In genomic region chr12:59164991-59165718, GRCh38 we compare ENCODE assay signal across 9 cellular contexts.
DNase-seq lines count a peak whose midpoint lies in the region; TF ChIP-seq lines count a peak whose summit lies in the region.
"Had no signal": no experiment of that assay in that cellular context is flagged by ENCODE, and none has a peak within 500 bp of the region (broad histone marks: within the 10 kb centered on the region; RNA-seq: fewer than 3 reads in every experiment).

No MANE protein-coding gene starts in this region.

- H3K4me1 Mint-ChIP-seq in HFFc6 (ENCODE audit: low read depth) = peaks cover 24% of the 10 kb centered on the region
- no peaks in the 10 kb centered on the region for H3K4me1 Mint-ChIP-seq in activated naive CD8-positive, alpha-beta T cell treated with anti-CD3 and anti-CD28 coated beads for 36 hours

- H3K27ac ChIP-seq in AG04450 (ENCODE audit: low read depth, low read length) (no peak overlapping the region), Peyer's patch (no peak overlapping the region)

- no peaks in the 10 kb centered on the region for H3K9me3 Mint-ChIP-seq in HFFc6
- H3K9me3 Mint-ChIP-seq in activated naive CD8-positive, alpha-beta T cell treated with anti-CD3 and anti-CD28 coated beads for 36 hours = no peaks in the 10 kb centered on the region
- H3K9me3 Mint-ChIP-seq: brain had no signal

- H3K36me3 Mint-ChIP-seq in HFFc6 (ENCODE audit: low read depth) = no peaks in the 10 kb centered on the region
- H3K36me3 Mint-ChIP-seq in activated naive CD8-positive, alpha-beta T cell treated with anti-CD3 and anti-CD28 coated beads for 36 hours = no peaks in the 10 kb centered on the region
- H3K36me3 Mint-ChIP-seq: brain had no signal

- peak; percentile 7 for DNase-seq in AG04450 (ENCODE audit: low read depth, low spot score)
- DNase-seq in HFFc6 = peak; percentile 55
- no peak for DNase-seq in Peyer's patch
- DNase-seq in fibroblast of mammary gland (ENCODE audit: low read depth) = peak; percentile 63
- DNase-seq in superior temporal gyrus (ENCODE audit: extremely low spot score) = peak; percentile 64
- no peak for DNase-seq in head of caudate nucleus
- DNase-seq in activated naive CD8-positive, alpha-beta T cell treated with anti-CD3 and anti-CD28 coated beads for 36 hours = no peak
- no peak for DNase-seq in activated CD4-positive, alpha-beta T cell treated with anti-CD3 and anti-CD28 coated beads, Interleukin-2, amount 50 U/mL, for 1 hour

- no peak for TF ChIP-seq POLR2A in Peyer's patch (IDR thresholded peaks at IDR 0.05)

- H3K27ac Mint-ChIP-seq in HFFc6 = no peak overlapping the region
- no peak overlapping the region for H3K27ac Mint-ChIP-seq in activated naive CD8-positive, alpha-beta T cell treated with anti-CD3 and anti-CD28 coated beads for 36 hours
- H3K27ac Mint-ChIP-seq: brain had no signal

- H3K9me3 ChIP-seq in AG04450 (ENCODE audit: control insufficient read depth, insufficient read depth, low read length) = no peaks in the 10 kb centered on the region
- H3K9me3 ChIP-seq in Peyer's patch = no peaks in the 10 kb centered on the region

- POLR2A ChIA-PET in AG04450 (lab: Yijun Ruan, JAX) = interaction anchor here (0.6 kb wide), 1 partner anchor 13 kb away, joined by 4 read pairs; no protein-coding TSS in a partner anchor

- H3K27me3 ChIP-seq in AG04450 (ENCODE audit: control insufficient read depth, insufficient read depth, low read length) (no peaks in the 10 kb centered on the region), Peyer's patch (no peaks in the 10 kb centered on the region)

- TF ChIP-seq CTCF in AG04450 (IDR thresholded peaks at IDR 0.05; ENCODE audit: low read depth, low read length) (peak; percentile 61), HFFc6 (IDR thresholded peaks at IDR 0.05) (peak; percentile 85), Peyer's patch (IDR thresholded peaks at IDR 0.05) (peak in 4 of 6 experiments; percentile 41 to 50 (median 48)), fibroblast of mammary gland (conservative IDR thresholded peaks at IDR 0.05; ENCODE audit: control insufficient read depth, insufficient read depth, low read depth, low read length) (peak; percentile 51)

- intact Hi-C loops in head of caudate nucleus (cut with DNase I) = no loop called here

- peaks cover 0 to 3% (median 0%) of the 10 kb centered on the region in 4 donors for H3K4me1 ChIP-seq in Peyer's patch

- H3K4me3 ChIP-seq in AG04450 (ENCODE audit: low read depth, low read length) = no peak overlapping the region
- H3K4me3 ChIP-seq in Peyer's patch = no peak overlapping the region
- no peak overlapping the region for H3K4me3 ChIP-seq in fibroblast of mammary gland (ENCODE audit: control insufficient read depth, low read depth, low read length)

- no peaks in the 10 kb centered on the region for H3K36me3 ChIP-seq in Peyer's patch

- no peaks in the 10 kb centered on the region; the same call in 1 of the 2 replicates for H3K27me3 Mint-ChIP-seq in HFFc6 (ENCODE audit: insufficient read depth)
- H3K27me3 Mint-ChIP-seq in activated naive CD8-positive, alpha-beta T cell treated with anti-CD3 and anti-CD28 coated beads for 36 hours = peaks cover 15% of the 10 kb centered on the region
- H3K27me3 Mint-ChIP-seq: brain had no signal

- CTCF ChIA-PET in AG04450 (lab: Charles Lee) = interaction anchor here (0.6 to 3.5 kb wide), 33 partner anchors 9 to 1183 kb away, joined by 3 to 58 read pairs (median 4); no protein-coding TSS in a partner anchor

- no peak overlapping the region for H3K4me3 Mint-ChIP-seq in HFFc6
- H3K4me3 Mint-ChIP-seq in activated naive CD8-positive, alpha-beta T cell treated with anti-CD3 and anti-CD28 coated beads for 36 hours = no peak overlapping the region
- H3K4me3 Mint-ChIP-seq: brain had no signal

Comparison
In these comparisons a context has a peak if more than half of its experiments do, and no peak if none do; other contexts are left out.
1. DNase-seq: peak in AG04450 (single experiment), HFFc6 (single experiment), fibroblast of mammary gland (single experiment) and superior temporal gyrus (single experiment); none in Peyer's patch (0 of 3), head of caudate nucleus (0 of 42), activated naive CD8-positive, alpha-beta T cell treated with anti-CD3 and anti-CD28 coated beads for 36 hours (single experiment) and activated CD4-positive, alpha-beta T cell treated with anti-CD3 and anti-CD28 coated beads, Interleukin-2, amount 50 U/mL, for 1 hour (single experiment).
2. Peak in every context shown above with its lines, with median percentiles within 50 percentile points of each other: CTCF ChIP-seq.